Comparison of ENCODE assay signal across 10 cellular contexts in genomic region chr1:151574575-151575529, GRCh38. TPM values are rescaled to one million over a fixed set of nuclear protein-coding genes. Genes with fewer than 3 reads are reported as not detected.
A peak's percentile ranks its signal among the peaks of the same experiment; 100 is the strongest.
DNase-seq lines count a peak whose midpoint lies in the region; ATAC-seq and TF ChIP-seq lines count a peak whose summit lies in the region.
"Had no signal": no experiment of that assay in that cellular context is flagged by ENCODE, and none has a peak within 500 bp of the region (broad histone marks: within the 10 kb centered on the region; RNA-seq: fewer than 3 reads in every experiment).

No MANE protein-coding gene starts in this region.

- DNase-seq in GM04504 (ENCODE audit: low read depth), result peak; percentile 57
- DNase-seq in MV-4-11 (lab: John Stamatoyannopoulos, UW), result peak; percentile 26
- no peak for DNase-seq in chondrocyte (ENCODE audit: low spot score)
- DNase-seq in activated T-helper 2 cell treated with anti-CD3 and anti-CD28 coated beads, Interferon-gamma antibody, Interleukin-2, Interleukin-4, amounts not matched to agents 10 μg/mL and 5 μg/mL and 100 μg/mL, durations not matched to agents 14 hours and 24 hours and 36 hours (ENCODE audit: low spot score), result no peak
- DNase-seq in BE2C, result no peak
- DNase-seq: cerebellar nuclear complex, mesendoderm, NCI-H1048 had no signal

- intact Hi-C loops in activated T-helper 2 cell treated with anti-CD3 and anti-CD28 coated beads, Interferon-gamma antibody, Interleukin-2, Interleukin-4, amounts not matched to agents 10 μg/mL and 5 μg/mL and 100 μg/mL, durations not matched to agents 14 hours and 24 hours and 36 hours (cut with micrococcal nuclease), result no loop called here

- peaks cover 40% of the 10 kb centered on the region for H3K36me3 Mint-ChIP-seq in chondrocyte (ENCODE audit: low read depth)
- no peaks in the 10 kb centered on the region for H3K36me3 Mint-ChIP-seq in activated T-helper 2 cell treated with anti-CD3 and anti-CD28 coated beads, Interferon-gamma antibody, Interleukin-2, Interleukin-4, amounts not matched to agents 10 μg/mL and 5 μg/mL and 100 μg/mL, durations not matched to agents 14 hours and 24 hours and 36 hours (ENCODE audit: low read depth)

- no peaks in the 10 kb centered on the region for H3K9me3 Mint-ChIP-seq in chondrocyte (ENCODE audit: low read depth)
- H3K9me3 Mint-ChIP-seq in activated T-helper 2 cell treated with anti-CD3 and anti-CD28 coated beads, Interferon-gamma antibody, Interleukin-2, Interleukin-4, amounts not matched to agents 10 μg/mL and 5 μg/mL and 100 μg/mL, durations not matched to agents 14 hours and 24 hours and 36 hours, result no peaks in the 10 kb centered on the region

- no peak for ATAC-seq in HG02759 (IDR thresholded peaks at IDR 0.05; ENCODE audit: unreplicated experiment)

- peaks cover 21% of the 10 kb centered on the region for H3K4me1 ChIP-seq in skeletal muscle satellite cell (ENCODE audit: control insufficient read depth, insufficient read depth, low read length)
- no peaks in the 10 kb centered on the region for H3K4me1 ChIP-seq in BE2C

- no peaks in the 10 kb centered on the region for H3K9me3 ChIP-seq in skeletal muscle satellite cell (replicated peaks; ENCODE audit: low read length)
- H3K9me3 ChIP-seq in BE2C, result no peaks in the 10 kb centered on the region

- no peak overlapping the region for H3K9ac ChIP-seq in skeletal muscle satellite cell (ENCODE audit: low read depth, low read length)

- H3K27ac Mint-ChIP-seq in chondrocyte (ENCODE audit: unreplicated experiment), result peak overlapping the region; percentile 27
- H3K27ac Mint-ChIP-seq in activated T-helper 2 cell treated with anti-CD3 and anti-CD28 coated beads, Interferon-gamma antibody, Interleukin-2, Interleukin-4, amounts not matched to agents 10 μg/mL and 5 μg/mL and 100 μg/mL, durations not matched to agents 14 hours and 24 hours and 36 hours, result no peak overlapping the region

- H3K4me1 Mint-ChIP-seq in chondrocyte (ENCODE audit: low read depth), result peaks cover 9% of the 10 kb centered on the region
- H3K4me1 Mint-ChIP-seq in activated T-helper 2 cell treated with anti-CD3 and anti-CD28 coated beads, Interferon-gamma antibody, Interleukin-2, Interleukin-4, amounts not matched to agents 10 μg/mL and 5 μg/mL and 100 μg/mL, durations not matched to agents 14 hours and 24 hours and 36 hours (ENCODE audit: low read depth), result peaks cover 23% of the 10 kb centered on the region

- peak overlapping the region; percentile 11 for H3K4me2 ChIP-seq in skeletal muscle satellite cell (ENCODE audit: low read length)

- no peak overlapping the region for H3K4me3 Mint-ChIP-seq in chondrocyte (ENCODE audit: unreplicated experiment)
- H3K4me3 Mint-ChIP-seq in activated T-helper 2 cell treated with anti-CD3 and anti-CD28 coated beads, Interferon-gamma antibody, Interleukin-2, Interleukin-4, amounts not matched to agents 10 μg/mL and 5 μg/mL and 100 μg/mL, durations not matched to agents 14 hours and 24 hours and 36 hours (ENCODE audit: low read depth), result no peak overlapping the region

- TF ChIP-seq CTCF in chondrocyte (IDR thresholded peaks at IDR 0.05) (no peak), BE2C (IDR thresholded peaks at IDR 0.05; ENCODE audit: low read depth, low read length) (no peak)

- no peaks in the 10 kb centered on the region for H3K27me3 Mint-ChIP-seq in chondrocyte (ENCODE audit: low read depth)
- no peaks in the 10 kb centered on the region for H3K27me3 Mint-ChIP-seq in activated T-helper 2 cell treated with anti-CD3 and anti-CD28 coated beads, Interferon-gamma antibody, Interleukin-2, Interleukin-4, amounts not matched to agents 10 μg/mL and 5 μg/mL and 100 μg/mL, durations not matched to agents 14 hours and 24 hours and 36 hours (ENCODE audit: low read depth)

- H3K36me3 ChIP-seq in skeletal muscle satellite cell (ENCODE audit: insufficient read depth, low read length), result peaks cover 50% of the 10 kb centered on the region
- H3K36me3 ChIP-seq in BE2C, result peaks cover 2% of the 10 kb centered on the region

- H3K27me3 ChIP-seq in skeletal muscle satellite cell (ENCODE audit: control insufficient read depth, insufficient read depth, low read length) (no peaks in the 10 kb centered on the region), BE2C (no peaks in the 10 kb centered on the region; the same call in 1 of the 2 replicates)

- no peak overlapping the region for H3K4me3 ChIP-seq in skeletal muscle satellite cell (ENCODE audit: low read length)
- H3K4me3 ChIP-seq in BE2C (ENCODE audit: low read depth, low read length), result no peak overlapping the region

RNA-seq across cellular contexts. Expression of gene TUFT1, which starts 34.7 kb away (rescaled TPM):
- 15.2 to 33.0 TPM (median 30.5 TPM) in 3 replicates for total RNA-seq in chondrocyte
- total RNA-seq in skeletal muscle satellite cell (2012; rRNA removed), result 3.1 and 3.3 TPM in 2 replicates
- 2.6 TPM in 2 replicates for total RNA-seq in activated T-helper 2 cell treated with anti-CD3 and anti-CD28 coated beads, Interferon-gamma antibody, Interleukin-2, Interleukin-4, amounts not matched to agents 10 μg/mL and 5 μg/mL and 100 μg/mL, durations not matched to agents 14 hours and 24 hours and 36 hours
- polyA plus RNA-seq in BE2C (2012; ENCODE audit: insufficient read depth, insufficient read length, low read depth), result 4.3 TPM

RNA-seq across cellular contexts. Expression of gene SNX27, which starts 37.0 kb away (rescaled TPM):
- 39.0 to 39.5 TPM (median 39.3 TPM) in 3 replicates for total RNA-seq in chondrocyte
- 20.3 and 25.3 TPM in 2 replicates for total RNA-seq in skeletal muscle satellite cell (2012; rRNA removed)
- total RNA-seq in activated T-helper 2 cell treated with anti-CD3 and anti-CD28 coated beads, Interferon-gamma antibody, Interleukin-2, Interleukin-4, amounts not matched to agents 10 μg/mL and 5 μg/mL and 100 μg/mL, durations not matched to agents 14 hours and 24 hours and 36 hours, result 29.3 and 32.6 TPM in 2 replicates
- 4.9 TPM for polyA plus RNA-seq in BE2C (2012; ENCODE audit: insufficient read depth, insufficient read length, low read depth)

Comparison
In these comparisons a context has a peak if more than half of its experiments do, and no peak if none do; other contexts are left out.
1. DNase-seq: peak in GM04504 (single experiment) and MV-4-11 (single experiment); none in chondrocyte (single experiment), activated T-helper 2 cell treated with anti-CD3 and anti-CD28 coated beads, Interferon-gamma antibody, Interleukin-2, Interleukin-4, amounts not matched to agents 10 μg/mL and 5 μg/mL and 100 μg/mL, durations not matched to agents 14 hours and 24 hours and 36 hours (single experiment) and BE2C (single experiment).